ENCODE assay signal across 19 cellular contexts in the genomic region with DNA sequence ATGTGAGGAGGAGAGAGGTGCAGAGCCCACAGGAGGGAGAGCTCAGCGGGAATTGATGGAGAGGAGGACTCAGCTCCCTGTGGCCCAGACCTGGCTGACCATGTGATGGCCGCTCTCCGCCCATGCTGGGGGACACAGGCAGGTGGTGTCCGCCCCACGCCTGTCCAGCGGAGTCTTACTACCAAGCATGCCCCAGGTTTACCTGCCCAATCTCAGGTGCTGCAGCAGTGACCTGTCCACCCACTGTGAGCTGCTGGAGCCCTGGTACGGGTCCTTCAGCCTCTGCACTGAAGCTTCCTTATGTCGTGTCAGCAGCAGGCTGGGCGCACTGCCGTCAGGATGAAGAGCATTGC.
DNase-seq lines count a peak whose midpoint lies in the region; ATAC-seq and TF ChIP-seq lines count a peak whose summit lies in the region.
"Had no signal": no experiment of that assay in that cellular context is flagged by ENCODE, and none has a peak within 500 bp of the region (broad histone marks: within the 10 kb centered on the region; RNA-seq: fewer than 3 reads in every experiment).

No MANE protein-coding gene starts in this region.

- H3K27ac ChIP-seq in spleen (no peak overlapping the region), substantia nigra (ENCODE audit: low read depth, low read length, poor library complexity, severe bottlenecking) (no peak overlapping the region)
- H3K27ac ChIP-seq: GM23248 had no signal

- TF ChIP-seq CTCF in chondrocyte (IDR thresholded peaks at IDR 0.05) (no peak), spleen (IDR thresholded peaks at IDR 0.05 in 8 of 11, conservative IDR thresholded peaks at IDR 0.05 in 3 of 11) (no peak)

- H3K4me3 Mint-ChIP-seq in chondrocyte (ENCODE audit: unreplicated experiment), result no peak overlapping the region
- H3K4me3 Mint-ChIP-seq: CD4-positive, CD25-positive, alpha-beta regulatory T cell; CD8-positive, alpha-beta memory T cell had no signal

- H3K4me3 ChIP-seq in spleen, result no peak overlapping the region
- H3K4me3 ChIP-seq: GM12878, GM23248, HAP-1 had no signal

- no peak for ATAC-seq in GM19463 (IDR thresholded peaks at IDR 0.05; ENCODE audit: unreplicated experiment)
- ATAC-seq: GM12878 had no signal

- no peaks in the 10 kb centered on the region for H3K9me3 ChIP-seq in spleen
- H3K9me3 ChIP-seq: BE2C, HAP-1 had no signal

- peaks cover 2% of the 10 kb centered on the region for H3K9me3 Mint-ChIP-seq in chondrocyte (ENCODE audit: low read depth)
- H3K9me3 Mint-ChIP-seq: CD8-positive, alpha-beta memory T cell had no signal

- no peaks in the 10 kb centered on the region for H3K36me3 Mint-ChIP-seq in chondrocyte (ENCODE audit: low read depth)
- H3K36me3 Mint-ChIP-seq: CD4-positive, CD25-positive, alpha-beta regulatory T cell had no signal

- TF ChIP-seq POLR2A in spleen (IDR thresholded peaks at IDR 0.05), result no peak

- WGBS in spleen, 5 donors, result 78 to 94% (median 90%) methylated on average over 3 to 10 of the region's 10 CpGs

- H3K27ac Mint-ChIP-seq in chondrocyte (ENCODE audit: unreplicated experiment), result no peak overlapping the region
- H3K27ac Mint-ChIP-seq: CD4-positive, CD25-positive, alpha-beta regulatory T cell had no signal

- DNase-seq in chondrocyte (ENCODE audit: low spot score) (peak; percentile 66), mesenteric fat pad (ENCODE audit: low spot score) (peak; percentile 77), spleen (peak; percentile 71), dermis blood vessel endothelial cell (no peak), substantia nigra (lab: John Stamatoyannopoulos, UW) (no peak)
- no peak for DNase-seq in stimulated activated CD4-positive, alpha-beta T cell treated with anti-CD3 and anti-CD28 coated beads, Interleukin-2, amount 100 ng/mL, for 48 hours
- DNase-seq: BE2C; C1 segment of cervical spinal cord; CD4-positive, CD25-positive, alpha-beta regulatory T cell; CD8-positive, alpha-beta memory T cell; COR-L47; DMS 273 treated with DMSO at 0.1 percent for 48 hours; DMS53; DND-41; EL; GM23248 had no signal

- H3K27me3 Mint-ChIP-seq in chondrocyte (ENCODE audit: low read depth), result peaks cover 51% of the 10 kb centered on the region

- intact Hi-C loops in spleen (cut with DNase I; ENCODE audit: low total_unique reads), result no loop called here

- no peaks in the 10 kb centered on the region for H3K4me1 ChIP-seq in spleen
- H3K4me1 ChIP-seq: BE2C, HAP-1 had no signal

- H3K27me3 ChIP-seq in spleen (replicated peaks in 1 of 7), result peaks cover 0 to 83% (median 16%) of the 10 kb centered on the region in 7 donors
- H3K27me3 ChIP-seq: BE2C had no signal

- H3K36me3 ChIP-seq in spleen, result no peaks in the 10 kb centered on the region
- H3K36me3 ChIP-seq: BE2C, HAP-1 had no signal

- no peaks in the 10 kb centered on the region for H3K4me1 Mint-ChIP-seq in chondrocyte (ENCODE audit: low read depth)
- H3K4me1 Mint-ChIP-seq: CD8-positive, alpha-beta memory T cell had no signal

Comparison
In these comparisons a context has a peak if more than half of its experiments do, and no peak if none do; other contexts are left out.
1. DNase-seq: peak in chondrocyte (single experiment), mesenteric fat pad (single experiment) and spleen (single experiment); none in stimulated activated CD4-positive, alpha-beta T cell treated with anti-CD3 and anti-CD28 coated beads, Interleukin-2, amount 100 ng/mL, for 48 hours (0 of 2), dermis blood vessel endothelial cell (single experiment) and substantia nigra (0 of 49).